24 cellular contexts compared by ENCODE assay signal in the genomic region with DNA sequence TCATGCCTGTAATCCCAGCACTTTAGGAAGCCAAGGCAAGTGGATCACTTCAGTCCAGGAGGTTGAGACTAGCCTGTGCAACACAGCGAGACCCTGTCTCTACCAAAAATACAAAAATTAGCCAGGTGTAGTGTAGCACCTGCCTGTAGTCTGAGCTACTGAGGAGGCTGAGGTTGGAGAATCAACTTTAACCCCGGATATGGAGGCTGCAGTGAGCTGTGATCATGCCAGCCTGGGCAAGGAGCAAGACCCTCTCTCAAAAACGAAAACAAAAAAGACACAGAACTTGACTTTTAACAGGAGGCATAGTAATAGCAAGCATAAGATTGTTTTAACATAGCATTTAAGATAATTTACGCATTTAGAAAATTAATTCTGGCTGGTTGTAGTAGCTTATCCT. TPM values are rescaled to one million over a fixed set of nuclear protein-coding genes. Genes with fewer than 3 reads are reported as not detected.
"Had no signal": no experiment of that assay in that cellular context is flagged by ENCODE, and none has a peak within 500 bp of the region (broad histone marks: within the 10 kb centered on the region; RNA-seq: fewer than 3 reads in every experiment).

No MANE protein-coding gene starts in this region.

- ATAC-seq: body of pancreas, left lung had no signal

- H3K36me3 ChIP-seq: left lung, ovary, prostate gland, thoracic aorta, upper lobe of left lung had no signal

- H3K4me3 ChIP-seq: body of pancreas, left lung, lung, ovary, prostate gland, SK-N-MC, thoracic aorta, upper lobe of left lung had no signal

- H3K36me3 Mint-ChIP-seq: immature natural killer cell had no signal

- H3K9me3 ChIP-seq: body of pancreas, left lung, prostate gland, thoracic aorta had no signal

- H3K4me3 Mint-ChIP-seq: activated B cell treated with CpG ODN at 0.5 μM for 24 hours; activated CD4-positive, alpha-beta T cell treated with anti-CD3 and anti-CD28 coated beads for 36 hours had no signal

- H3K27ac Mint-ChIP-seq: activated B cell treated with CpG ODN at 0.5 μM for 24 hours had no signal

- H3K27ac ChIP-seq: body of pancreas, foreskin keratinocyte, left lung, ovary, prostate gland, thoracic aorta, upper lobe of left lung had no signal

- H3K9me3 Mint-ChIP-seq: activated B cell treated with CpG ODN at 0.5 μM for 24 hours; activated CD4-positive, alpha-beta memory T cell treated with anti-CD3 and anti-CD28 coated beads, Interleukin-2, amount 10 ng/mL, durations not matched to agents 7 days and 5 days; immature natural killer cell; naive thymus-derived CD4-positive, alpha-beta T cell had no signal

- H3K27me3 Mint-ChIP-seq: activated B cell treated with CpG ODN at 0.5 μM for 24 hours; activated CD4-positive, alpha-beta memory T cell treated with anti-CD3 and anti-CD28 coated beads, Interleukin-2, amount 10 ng/mL, durations not matched to agents 7 days and 5 days; activated CD4-positive, alpha-beta T cell treated with anti-CD3 and anti-CD28 coated beads for 36 hours; naive thymus-derived CD4-positive, alpha-beta T cell had no signal

- H3K27me3 ChIP-seq: body of pancreas, foreskin keratinocyte, left lung, ovary, upper lobe of left lung had no signal

- DNase-seq: activated B cell treated with CpG ODN at 0.5 μM for 24 hours; activated CD4-positive, alpha-beta memory T cell treated with anti-CD3 and anti-CD28 coated beads, Interleukin-2, amount 10 ng/mL, durations not matched to agents 7 days and 5 days; activated effector memory CD4-positive, alpha-beta T cell treated with Interleukin-2 at 50 U/mL for 16 hours; activated naive CD4-positive, alpha-beta T cell treated with anti-CD3 and anti-CD28 coated beads, Interleukin-2, amount 50 U/mL, for 16 hours; activated T-cell treated with anti-CD3 and anti-CD28 coated beads, Interleukin-2, amount 50 U/mL, for 1 hour; anterior cingulate cortex; body of pancreas; erythroblast; immature natural killer cell; left lung; ovary; stimulated activated CD4-positive, alpha-beta T cell treated with anti-CD3 and anti-CD28 coated beads, Interleukin-2, amount 100 ng/mL, for 48 hours; stimulated activated CD8-positive, alpha-beta memory T cell treated with anti-CD3 and anti-CD28 coated beads, Interleukin-4, amount 100 ng/mL, for 48 hours; stimulated activated naive CD4-positive, alpha-beta T cell treated with Interleukin-2 at 50 U/mL for 16 hours; SW 1271; T-helper 9 cell; upper lobe of left lung had no signal

- H3K4me1 ChIP-seq: body of pancreas, prostate gland had no signal

RNA-seq across cellular contexts. Expression of a gene that starts 32.5 kb away (rescaled TPM):
- total RNA-seq: body of pancreas, thoracic aorta had no signal
